ENCODE assay signal across 21 cellular contexts in genomic region chr5:175148773-175149172, GRCh38.
DNase-seq lines count a peak whose midpoint lies in the region; ATAC-seq and TF ChIP-seq lines count a peak whose summit lies in the region.
"Had no signal": no experiment of that assay in that cellular context is flagged by ENCODE, and none has a peak within 500 bp of the region (broad histone marks: within the 10 kb centered on the region; RNA-seq: fewer than 3 reads in every experiment).

No MANE protein-coding gene starts in this region.

- POLR2A ChIA-PET in HEK293 (lab: Yijun Ruan, JAX) = no interaction called here

- H3K36me3 ChIP-seq in HEK293 (ENCODE audit: control insufficient read depth in 2 of 2, insufficient read depth in 1 of 2, low read length in 2 of 2) = no peaks in the 10 kb centered on the region
- H3K36me3 ChIP-seq in esophagus muscularis mucosa = no peaks in the 10 kb centered on the region
- H3K36me3 ChIP-seq: BE2C, BLaER1 had no signal

- ATAC-seq in GM18870 (IDR thresholded peaks at IDR 0.05; ENCODE audit: unreplicated experiment) = no peak

- TF ChIP-seq CTCF in HEK293 (tag by site-specific recombination; IDR thresholded peaks at IDR 0.05) (no peak), esophagus muscularis mucosa (IDR thresholded peaks at IDR 0.05) (no peak)

- 80% methylated on average over 8 of the region's 8 CpGs for WGBS in esophagus muscularis mucosa

- peak; percentile 12 for DNase-seq in M059J (ENCODE audit: low read depth)
- DNase-seq in esophagus muscularis mucosa (ENCODE audit: extremely low spot score) = peak; percentile 72
- no peak for DNase-seq in kidney tubule cell (ENCODE audit: low spot score)
- DNase-seq in EL = no peak
- DNase-seq: 8988T; ACHN; BE2C; C1 segment of cervical spinal cord; CD4-positive, alpha-beta memory T cell; CD4-positive, CD25-positive, alpha-beta regulatory T cell; CD8-positive, alpha-beta memory T cell; COR-L47; DMS 273 treated with DMSO at 0.1 percent for 48 hours; DMS153; DMS53; DMS79; DND-41; GF-D8 had no signal

- TF ChIP-seq POLR2A in esophagus muscularis mucosa (IDR thresholded peaks at IDR 0.05; ENCODE audit: low read depth) = no peak

- intact Hi-C loops in esophagus muscularis mucosa (cut with DNase I) = no loop called here

- H3K27ac ChIP-seq in HEK293 (ENCODE audit: extremely low read depth, low read depth, low read length) = no peak overlapping the region
- H3K27ac ChIP-seq in esophagus muscularis mucosa (replicated peaks in 1 of 4) = no peak overlapping the region
- H3K27ac ChIP-seq: BLaER1 had no signal

- TF ChIP-seq EP300 in esophagus muscularis mucosa (IDR thresholded peaks at IDR 0.05) = no peak

- H3K27me3 ChIP-seq in esophagus muscularis mucosa = no peaks in the 10 kb centered on the region
- H3K27me3 ChIP-seq: BE2C, BLaER1 had no signal

- H3K4me1 ChIP-seq in HEK293 (ENCODE audit: control insufficient read depth, insufficient read depth, low read length) (no peaks in the 10 kb centered on the region), esophagus muscularis mucosa (no peaks in the 10 kb centered on the region)
- H3K4me1 ChIP-seq: BE2C, BLaER1 had no signal

- H3K4me3 ChIP-seq in HEK293 (ENCODE audit: low read depth, low read length) = no peak overlapping the region
- no peak overlapping the region for H3K4me3 ChIP-seq in esophagus muscularis mucosa
- H3K4me3 ChIP-seq: BLaER1 had no signal

- CTCF ChIA-PET in HEK293 (lab: Yijun Ruan, JAX) = no interaction called here

- H3K9me3 ChIP-seq in HEK293 (ENCODE audit: control insufficient read depth, insufficient read depth, low read depth, low read length) (no peaks in the 10 kb centered on the region; the same call in 1 of the 2 replicates), esophagus muscularis mucosa (peaks cover 0 to 47% (median 7%) of the 10 kb centered on the region in 4 donors)
- H3K9me3 ChIP-seq: BE2C had no signal

TF ChIP-seq in HEK293, 187 proteins besides CTCF, POLR2A, EP300 and RAD21:
- TF ChIP-seq ZNF214 (tag by site-specific recombination; IDR thresholded peaks at IDR 0.05; ENCODE audit: borderline replicate concordance) (no peak), EGR2 (tag by site-specific recombination; IDR thresholded peaks at IDR 0.05; ENCODE audit: low read depth) (no peak), ZNF677 (tag by site-specific recombination; IDR thresholded peaks at IDR 0.05) (peak; percentile 89)

Comparison
In these comparisons a context has a peak if more than half of its experiments do, and no peak if none do; other contexts are left out.
1. DNase-seq: peak in M059J (single experiment) and esophagus muscularis mucosa (single experiment); none in kidney tubule cell (single experiment) and EL (single experiment).